In genomic region chr4:182938213-182938645, GRCh38 we compare ENCODE assay signal across 8 cellular contexts. TPM values are rescaled to one million over a fixed set of nuclear protein-coding genes. Genes with fewer than 3 reads are reported as not detected.
DNase-seq lines count a peak whose midpoint lies in the region; ATAC-seq and TF ChIP-seq lines count a peak whose summit lies in the region.

No MANE protein-coding gene starts in this region.

- H3K36me3 ChIP-seq in DND-41 (ENCODE audit: insufficient read depth, low read length) (no peaks in the 10 kb centered on the region), gastroesophageal sphincter (no peaks in the 10 kb centered on the region), trophoblast cell (ENCODE audit: control insufficient read depth in 1 of 2, insufficient read depth in 2 of 2, low read length in 2 of 2) (no peaks in the 10 kb centered on the region), uterus (no peaks in the 10 kb centered on the region)

- CTCF ChIA-PET in RWPE1 (lab: Yijun Ruan, JAX) = interaction anchor here (0.6 to 2.8 kb wide), 19 partner anchors 12 to 1660 kb away, joined by 3 to 24 read pairs (median 4); no protein-coding TSS in a partner anchor

- no peak overlapping the region for H2BK5ac ChIP-seq in trophoblast cell (ENCODE audit: low read depth, low read length, poor library complexity)

- no peak overlapping the region for H3K23ac ChIP-seq in trophoblast cell (ENCODE audit: low read length)

- H2AK5ac ChIP-seq in trophoblast cell (ENCODE audit: low read length) = no peak overlapping the region

- H3K79me1 ChIP-seq in trophoblast cell (ENCODE audit: low read length) = no peaks in the 10 kb centered on the region

- no peaks in the 10 kb centered on the region for H3K4me1 ChIP-seq in DND-41 (ENCODE audit: insufficient read depth, low read length)
- no peaks in the 10 kb centered on the region for H3K4me1 ChIP-seq in gastroesophageal sphincter
- no peaks in the 10 kb centered on the region for H3K4me1 ChIP-seq in trophoblast cell (ENCODE audit: control insufficient read depth in 1 of 2, insufficient read depth in 2 of 2, low read length in 2 of 2)
- H3K4me1 ChIP-seq in uterus = no peaks in the 10 kb centered on the region

- H4K12ac ChIP-seq in trophoblast cell (ENCODE audit: low read depth, low read length) = no peak overlapping the region

- H4K20me1 ChIP-seq in DND-41 (ENCODE audit: insufficient read depth, low read length) = no peaks in the 10 kb centered on the region

- no peak overlapping the region for H3K18ac ChIP-seq in trophoblast cell (ENCODE audit: low read length)

- H4K91ac ChIP-seq in trophoblast cell (ENCODE audit: low read depth, low read length) = no peak overlapping the region

- H3K9ac ChIP-seq in DND-41 (ENCODE audit: low read depth, low read length) (no peak overlapping the region), trophoblast cell (ENCODE audit: low read length) (no peak overlapping the region)

- TF ChIP-seq CTCF in DND-41 (IDR thresholded peaks at IDR 0.05; ENCODE audit: borderline replicate concordance, extremely low read depth, low read length, poor library complexity, severe bottlenecking) = peak; percentile 85
- peak; percentile 85 for TF ChIP-seq CTCF in HL-60 (IDR thresholded peaks at IDR 0.05; ENCODE audit: insufficient read depth, low read length)
- TF ChIP-seq CTCF in RWPE1 (conservative IDR thresholded peaks at IDR 0.05; ENCODE audit: low read depth) = peak; percentile 95
- TF ChIP-seq CTCF in gastroesophageal sphincter (IDR thresholded peaks at IDR 0.05) = peak; percentile 57 to 89 (median 80)
- peak; percentile 75 to 85 (median 79) for TF ChIP-seq CTCF in uterus (IDR thresholded peaks at IDR 0.05)

- no peak overlapping the region for H2BK12ac ChIP-seq in trophoblast cell (ENCODE audit: low read length)

- intact Hi-C loops in uterus (cut with DNase I; ENCODE audit: low total_unique reads) = loop anchor here (5.0 kb wide), 1 partner anchor 324 kb away; no protein-coding TSS in a partner anchor

- H3K27ac ChIP-seq in DND-41 (ENCODE audit: low read length) (no peak overlapping the region), HL-60 (replicated peaks) (no peak overlapping the region), RWPE1 (no peak overlapping the region), gastroesophageal sphincter (no peak overlapping the region), trophoblast cell (ENCODE audit: low read depth, low read length) (no peak overlapping the region), uterus (no peak overlapping the region)

- H3K4me2 ChIP-seq in DND-41 (ENCODE audit: insufficient read depth, low read length) (no peak overlapping the region), trophoblast cell (ENCODE audit: low read length) (no peak overlapping the region)

- H3K27me3 ChIP-seq in DND-41 (ENCODE audit: insufficient read depth, low read length, poor library complexity) (no peaks in the 10 kb centered on the region), HL-60 (ENCODE audit: insufficient read depth, poor library complexity, severe bottlenecking) (no peaks in the 10 kb centered on the region), gastroesophageal sphincter (peaks cover 7% of the 10 kb centered on the region), trophoblast cell (ENCODE audit: insufficient read depth, low read length) (no peaks in the 10 kb centered on the region), uterus (no peaks in the 10 kb centered on the region)

- H2BK120ac ChIP-seq in trophoblast cell (ENCODE audit: insufficient read depth, low read length, poor library complexity) = no peak overlapping the region

- 16 to 25% methylated on average over 7 to 12 of the region's 14 CpGs for WGBS in gastroesophageal sphincter (ENCODE audit: low coverage in 1 of 2), 2 donors
- no CpG with 5 or more reads among the region's 14 CpGs for WGBS in trophoblast cell (ENCODE audit: extremely low coverage, insufficient coverage, insufficient read length)

- no peak overlapping the region for H2AFZ ChIP-seq in DND-41 (ENCODE audit: low read depth, low read length)
- H2AFZ ChIP-seq in trophoblast cell (ENCODE audit: insufficient read depth, low read length, poor library complexity) = no peak overlapping the region

- ATAC-seq in DND-41 (ENCODE audit: insufficient read depth, low read depth) = peak; percentile 94
- ATAC-seq in GM21447 (IDR thresholded peaks at IDR 0.05; ENCODE audit: unreplicated experiment) = peak; percentile 95
- peak; percentile 90 for ATAC-seq in gastroesophageal sphincter

- H4K8ac ChIP-seq in trophoblast cell (ENCODE audit: low read depth, low read length) = no peak overlapping the region

- H3K9me3 ChIP-seq in DND-41 (ENCODE audit: insufficient read depth, low read length, severe bottlenecking) = no peaks in the 10 kb centered on the region
- H3K9me3 ChIP-seq in gastroesophageal sphincter = no peaks in the 10 kb centered on the region
- peaks cover 2% of the 10 kb centered on the region for H3K9me3 ChIP-seq in trophoblast cell (ENCODE audit: insufficient read depth, low read depth, low read length)
- H3K9me3 ChIP-seq in uterus = no peaks in the 10 kb centered on the region

- H3K4ac ChIP-seq in trophoblast cell (ENCODE audit: low read depth, low read length) = no peak overlapping the region

- H3K4me3 ChIP-seq in DND-41 (ENCODE audit: low read depth in 1 of 2, low read length in 2 of 2) = no peak overlapping the region
- H3K4me3 ChIP-seq in HL-60 (replicated peaks; ENCODE audit: insufficient read depth, low read length) = no peak overlapping the region
- H3K4me3 ChIP-seq in gastroesophageal sphincter = no peak overlapping the region
- H3K4me3 ChIP-seq in trophoblast cell (ENCODE audit: low read depth, low read length) = no peak overlapping the region
- H3K4me3 ChIP-seq in uterus = no peak overlapping the region

- no peak for TF ChIP-seq EP300 in gastroesophageal sphincter (IDR thresholded peaks at IDR 0.05)

- peak; percentile 54 for DNase-seq in DND-41
- DNase-seq in HL-60 (ENCODE audit: low read depth in 1 of 2, low spot score in 1 of 2) = peak in 1 of 2 experiments; percentile 64
- peak; percentile 68 for DNase-seq in RWPE1 (ENCODE audit: low spot score)
- peak; percentile 43 for DNase-seq in activated T-helper 9 cell treated with anti-CD3 and anti-CD28 coated beads, Interleukin-2, amount 50 U/mL, for 16 hours (ENCODE audit: low read depth)
- DNase-seq in trophoblast cell = peak; percentile 58 to 85
- DNase-seq in uterus = peak; percentile 54 to 61

- H3K14ac ChIP-seq in trophoblast cell (ENCODE audit: low read length) = no peak overlapping the region

- TF ChIP-seq POLR2A in gastroesophageal sphincter (IDR thresholded peaks at IDR 0.05) = no peak
- TF ChIP-seq POLR2A in uterus (IDR thresholded peaks at IDR 0.05) = no peak

- POLR2A ChIA-PET in RWPE1 (lab: Yijun Ruan, JAX; ENCODE audit: low non-redundant PET) = no interaction called here

- no peaks in the 10 kb centered on the region for H3K79me2 ChIP-seq in DND-41 (ENCODE audit: insufficient read depth, low read length)
- no peaks in the 10 kb centered on the region for H3K79me2 ChIP-seq in trophoblast cell (ENCODE audit: control insufficient read depth, insufficient read depth, low read length, poor library complexity)

RNA-seq across cellular contexts. Expression of gene DCTD, which starts 21.0 kb away (rescaled TPM):
- total RNA-seq in gastroesophageal sphincter (10 to 100 TPM; 35.8 to 69.4 (median 60.1) TPM), uterus (100 to 1,000 TPM in 1 of 4 donors, 10 to 100 TPM in 3; 49.7 to 131 (median 73.4) TPM)
- 70.6 and 71.2 TPM in 2 replicates for polyA plus RNA-seq in trophoblast cell (2013)
